In genomic region chr16:24319415-24319814, GRCh38 we compare ENCODE assay signal across 26 cellular contexts.
"Had no signal": no experiment of that assay in that cellular context is flagged by ENCODE, and none has a peak within 500 bp of the region (broad histone marks: within the 10 kb centered on the region; RNA-seq: fewer than 3 reads in every experiment).

No MANE protein-coding gene starts in this region.

- H3K9me3 ChIP-seq: ovary, psoas muscle, right lobe of liver, sigmoid colon, stomach, thoracic aorta, thyroid gland, tibial nerve, upper lobe of left lung, vagina had no signal

- H2AFZ ChIP-seq: neural progenitor cell, parathyroid adenoma had no signal

- FAIRE-seq: small intestine, urothelium cell line had no signal

- H3K36me3 ChIP-seq: neural progenitor cell, ovary, right lobe of liver, sigmoid colon, stomach, thoracic aorta, thyroid gland, tibial nerve, upper lobe of left lung, vagina had no signal

- DNase-seq: natural killer cell; occipital lobe; ovary; posterior cingulate gyrus; psoas muscle; right cardiac atrium; right lobe of liver; sigmoid colon; small intestine; stimulated activated CD4-positive, alpha-beta T cell treated with anti-CD3 and anti-CD28 coated beads, Interleukin-15, amount 100 ng/mL, for 24 hours; stimulated activated CD4-positive, alpha-beta T cell treated with anti-CD3 and anti-CD28 coated beads, Interleukin-2, amount 100 ng/mL, for 24 hours; stimulated activated CD4-positive, alpha-beta T cell treated with anti-CD3 and anti-CD28 coated beads, Interleukin-2, amount 100 ng/mL, for 48 hours; stimulated activated CD4-positive, alpha-beta T cell treated with anti-CD3 and anti-CD28 coated beads, Interleukin-4, amount 100 ng/mL, for 24 hours; stimulated activated naive B cell treated with anti-CD40 and anti-IgM and Interleukin-4, amounts not matched to agents 10 μg/mL and 1 μg/mL and 100 μg/mL, for 72 hours; stimulated activated naive CD4-positive, alpha-beta T cell treated with Interleukin-2 at 50 U/mL for 16 hours; stomach; thyroid gland; trophoblast cell; upper lobe of left lung had no signal

- H3K27ac ChIP-seq: neural progenitor cell, ovary, parathyroid adenoma, psoas muscle, right lobe of liver, sigmoid colon, stomach, thoracic aorta, thyroid gland, tibial nerve, upper lobe of left lung, vagina had no signal

- H3K4me1 ChIP-seq: parathyroid adenoma, psoas muscle, right lobe of liver, sigmoid colon, stomach, thyroid gland, tibial nerve, upper lobe of left lung, vagina had no signal

- H3K4me3 ChIP-seq: neural progenitor cell, ovary, psoas muscle, right lobe of liver, sigmoid colon, stomach, thoracic aorta, thyroid gland, tibial nerve, upper lobe of left lung, vagina had no signal

- H3K27me3 ChIP-seq: ovary, right lobe of liver, thyroid gland, tibial nerve, upper lobe of left lung, vagina had no signal

- H3K4me2 ChIP-seq: neural progenitor cell had no signal

- H3K9ac ChIP-seq: neural progenitor cell, parathyroid adenoma had no signal

- ATAC-seq: natural killer cell; psoas muscle; right cardiac atrium; right lobe of liver; stimulated activated effector memory CD8-positive, alpha-beta T cell treated with anti-CD3 and anti-CD28 coated beads, Interleukin-12 subunit alpha, Interleukin-12 subunit beta, amount 100 ng/mL, for 72 hours; stimulated activated naive B cell treated with anti-CD40 and anti-IgM and Interleukin-4, amounts not matched to agents 10 μg/mL and 1 μg/mL and 100 μg/mL, for 72 hours had no signal

- H3K79me2 ChIP-seq: parathyroid adenoma had no signal
